ENCODE assay signal across 15 cellular contexts in the genomic region with DNA sequence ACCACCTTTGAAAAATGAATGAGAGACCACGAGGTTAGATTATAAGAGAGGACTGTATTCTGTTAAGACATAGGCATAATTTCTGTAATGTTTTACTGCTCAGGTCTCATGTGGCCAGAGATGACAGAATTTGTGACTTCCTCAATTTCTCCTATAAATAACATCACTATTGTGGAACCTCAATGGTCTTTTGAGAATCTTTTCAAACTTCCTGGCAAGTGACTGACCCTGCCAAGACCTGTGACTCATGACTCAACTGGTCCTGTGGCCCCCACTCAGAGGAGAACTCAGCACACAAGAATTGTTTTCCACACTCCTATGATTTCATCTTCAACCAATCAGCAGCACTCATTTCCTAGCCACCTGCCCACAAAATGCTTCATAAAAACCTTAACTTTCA.
DNase-seq lines count a peak whose midpoint lies in the region; ATAC-seq and TF ChIP-seq lines count a peak whose summit lies in the region.
"Had no signal": no experiment of that assay in that cellular context is flagged by ENCODE, and none has a peak within 500 bp of the region (broad histone marks: within the 10 kb centered on the region; RNA-seq: fewer than 3 reads in every experiment).

No MANE protein-coding gene starts in this region.

- H3K36me3 Mint-ChIP-seq in endothelial cell (ENCODE audit: low read depth, unreplicated experiment) = no peaks in the 10 kb centered on the region

- no peak overlapping the region for H3K4me3 Mint-ChIP-seq in endothelial cell (ENCODE audit: unreplicated experiment)
- H3K4me3 Mint-ChIP-seq: dendritic cell treated with granulocyte-macrophage colony-stimulating factor and Interleukin-4, amounts not matched to agents 40 ng/mL and 50 ng/mL, for 4 days had no signal

- no peak overlapping the region for H3K27ac Mint-ChIP-seq in endothelial cell (ENCODE audit: unreplicated experiment)
- H3K27ac Mint-ChIP-seq: dendritic cell treated with granulocyte-macrophage colony-stimulating factor and Interleukin-4, amounts not matched to agents 40 ng/mL and 50 ng/mL, for 4 days had no signal

- ATAC-seq in HG03378 (IDR thresholded peaks at IDR 0.05; ENCODE audit: unreplicated experiment) (peak; percentile 76), HG02870 (IDR thresholded peaks at IDR 0.05; ENCODE audit: unreplicated experiment) (no peak)
- ATAC-seq: HepG2 had no signal

- TF ChIP-seq CTCF in endothelial cell (IDR thresholded peaks at IDR 0.05; ENCODE audit: unreplicated experiment) = no peak

- no peaks in the 10 kb centered on the region for H3K4me1 Mint-ChIP-seq in endothelial cell (ENCODE audit: unreplicated experiment)

- DNase-seq in EL = peak; percentile 49
- peak; percentile 54 for DNase-seq in RPMI7951 (ENCODE audit: low read depth)
- peak; percentile 7 for DNase-seq in kidney glomerular epithelial cell (lab: John Stamatoyannopoulos, UW)
- no peak for DNase-seq in endothelial cell (ENCODE audit: low spot score)
- DNase-seq in hepatic stellate cell (ENCODE audit: low spot score) = no peak
- DNase-seq in NCI-H2171 treated with DMSO at 0.1 percent for 48 hours (lab: John Stamatoyannopoulos, UW) = no peak
- DNase-seq: activated naive CD4-positive, alpha-beta T cell treated with anti-CD3 and anti-CD28 coated beads, Interleukin-2, amount 50 U/mL, for 16 hours; BE2C; NCI-H2171; psoas muscle; stimulated activated CD4-positive, alpha-beta T cell treated with anti-CD3 and anti-CD28 coated beads, Interleukin-4, amount 100 ng/mL, for 4 hours had no signal

- no peaks in the 10 kb centered on the region for H3K9me3 Mint-ChIP-seq in endothelial cell (ENCODE audit: unreplicated experiment)
- H3K9me3 Mint-ChIP-seq: dendritic cell treated with granulocyte-macrophage colony-stimulating factor and Interleukin-4, amounts not matched to agents 40 ng/mL and 50 ng/mL, for 4 days had no signal

- no peaks in the 10 kb centered on the region for H3K27me3 Mint-ChIP-seq in endothelial cell (ENCODE audit: unreplicated experiment)
- H3K27me3 Mint-ChIP-seq: dendritic cell treated with granulocyte-macrophage colony-stimulating factor and Interleukin-4, amounts not matched to agents 40 ng/mL and 50 ng/mL, for 4 days had no signal

Comparison
In these comparisons a context has a peak if more than half of its experiments do, and no peak if none do; other contexts are left out.
1. DNase-seq: peak in EL (single experiment), RPMI7951 (single experiment) and kidney glomerular epithelial cell (single experiment); none in endothelial cell (single experiment), hepatic stellate cell (single experiment) and NCI-H2171 treated with DMSO at 0.1 percent for 48 hours (single experiment).